29 cellular contexts compared by ENCODE assay signal in the genomic region with DNA sequence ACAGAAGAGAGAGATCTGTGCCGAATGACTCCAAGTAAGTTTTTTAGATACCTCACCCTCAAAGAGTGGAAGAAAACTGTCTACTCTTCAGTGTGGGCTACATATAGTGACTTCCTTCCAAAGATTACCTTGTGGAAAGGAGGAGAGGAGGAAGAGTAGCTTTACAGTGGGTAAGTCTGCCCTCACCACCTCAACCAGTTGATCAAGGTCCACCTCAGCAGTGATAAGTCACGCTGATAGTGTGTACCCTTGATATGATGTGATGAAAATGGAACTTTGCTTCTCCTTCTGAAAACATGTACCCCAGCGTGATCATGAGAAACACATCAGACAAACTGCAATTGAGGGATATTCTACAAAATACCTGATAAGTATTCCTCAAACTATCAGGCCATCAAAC. TPM values are rescaled to one million over a fixed set of nuclear protein-coding genes. Genes with fewer than 3 reads are reported as not detected.
DNase-seq lines count a peak whose midpoint lies in the region; ATAC-seq and TF ChIP-seq lines count a peak whose summit lies in the region.
"Had no signal": no experiment of that assay in that cellular context is flagged by ENCODE, and none has a peak within 500 bp of the region (broad histone marks: within the 10 kb centered on the region; RNA-seq: fewer than 3 reads in every experiment).

No MANE protein-coding gene starts in this region.

- POLR2A ChIA-PET in IMR-90 (lab: Charles Lee; ENCODE audit: unreplicated experiment) = no interaction called here

- H4K8ac ChIP-seq in IMR-90 (ENCODE audit: low read depth in 2 of 2, low read length in 2 of 2) = no peak overlapping the region

- no peak for TF ChIP-seq RAD21 in IMR-90 (IDR thresholded peaks at IDR 0.05; ENCODE audit: low read length)

- ATAC-seq in IMR-90 (ENCODE audit: low read depth) (no peak), esophagus mucosa (peak; percentile 42), HG02678 (IDR thresholded peaks at IDR 0.05; ENCODE audit: unreplicated experiment) (no peak), left lobe of liver (no peak), HG02970 (IDR thresholded peaks at IDR 0.05; ENCODE audit: low FRiP score, unreplicated experiment) (no peak)
- ATAC-seq: CD8-positive, alpha-beta T cell; GM12878; GM23338; K562; Panc1 had no signal

- in situ Hi-C loops in IMR-90 (cut with MboI; ENCODE audit: low sequenced_read_pairs) = no loop called here

- TF ChIP-seq POLR2A in IMR-90 (IDR thresholded peaks at IDR 0.05; ENCODE audit: low read depth, low read length) (no peak), stomach (IDR thresholded peaks at IDR 0.05) (no peak)

- no peak overlapping the region for H3K4me2 ChIP-seq in IMR-90 (ENCODE audit: low read depth, low read length)
- H3K4me2 ChIP-seq: GM23338 had no signal

- DNase-seq in IMR-90 = no peak
- DNase-seq in SW480 (ENCODE audit: low spot score) = peak; percentile 47
- peak; percentile 47 for DNase-seq in stomach
- DNase-seq in right atrium auricular region (ENCODE audit: low spot score) = no peak
- no peak for DNase-seq in left lobe of liver (ENCODE audit: low spot score)
- DNase-seq: Caco-2; CD8-positive, alpha-beta T cell; DMS 273 treated with DMSO at 0.1 percent for 48 hours; DMS79; EL; GDM1; HFFc6; Kasumi-1; MV-4-11; NCI-H1105; NCI-H1436 treated with DMSO at 0.1 percent for 48 hours; NCI-H1930; NCI-H446 treated with DMSO at 0.1 percent for 48 hours; NCI-H526; SHP77 treated with DMSO at 0.1 percent for 48 hours had no signal

- no peak overlapping the region for H4K5ac ChIP-seq in IMR-90 (ENCODE audit: low read depth, low read length)

- H3K27me3 ChIP-seq in IMR-90 (ENCODE audit: control insufficient read depth, insufficient read depth, low read length) (no peaks in the 10 kb centered on the region), stomach (no peaks in the 10 kb centered on the region), right atrium auricular region (no peaks in the 10 kb centered on the region)

- no peak overlapping the region for H2AFZ ChIP-seq in IMR-90 (replicated peaks; ENCODE audit: low read length, poor library complexity)
- H2AFZ ChIP-seq: GM23338 had no signal

- H2AK9ac ChIP-seq in IMR-90 (replicated peaks; ENCODE audit: low read depth, low read length, poor library complexity) = no peak overlapping the region

- H2BK20ac ChIP-seq in IMR-90 (ENCODE audit: low read depth, low read length) = 0 out of 2 replicates have a peak overlapping the region, but pooled peaks have one; percentile 20

- H3K4me1 ChIP-seq in IMR-90 (ENCODE audit: control insufficient read depth, insufficient read depth, low read length) (peaks cover 6% of the 10 kb centered on the region), stomach (peaks cover 4 to 56% (median 13%) of the 10 kb centered on the region in 4 donors), right atrium auricular region (no peaks in the 10 kb centered on the region)

- H3K14ac ChIP-seq in IMR-90 (replicated peaks; ENCODE audit: low read depth, low read length) = no peak overlapping the region

- BruUV-seq in IMR-90 (replicated peaks; lab: Mats Ljungman, UMichigan) = no TSS peak

- H3K36me3 ChIP-seq in IMR-90 (ENCODE audit: control insufficient read depth, insufficient read depth, low read length) (peaks cover 3% of the 10 kb centered on the region; the same call in 1 of the 2 replicates), stomach (peaks cover 0 to 18% (median 14%) of the 10 kb centered on the region in 4 donors), right atrium auricular region (no peaks in the 10 kb centered on the region)

- H3K27ac ChIP-seq in IMR-90 (ENCODE audit: insufficient read depth, low read length) (no peak overlapping the region), stomach (peak overlapping the region in 3 of 5 donors; percentile 21 to 70 (median 27)), right atrium auricular region (no peak overlapping the region)
- H3K27ac ChIP-seq: C4-2B had no signal

- H3K9ac ChIP-seq in IMR-90 (ENCODE audit: low read depth, low read length) = no peak overlapping the region

- H3K4me3 ChIP-seq in IMR-90 (ENCODE audit: insufficient read depth, low read depth, low read length) = no peak overlapping the region
- no peak overlapping the region for H3K4me3 ChIP-seq in stomach
- no peak overlapping the region for H3K4me3 ChIP-seq in right atrium auricular region
- H3K4me3 ChIP-seq: GM12878, GM23338, HAP-1, K562 had no signal

- no peak for TF ChIP-seq CTCF in IMR-90 (conservative IDR thresholded peaks at IDR 0.05; ENCODE audit: low read depth, low read length)
- TF ChIP-seq CTCF in stomach (IDR thresholded peaks at IDR 0.05) = no peak
- TF ChIP-seq CTCF in right atrium auricular region (IDR thresholded peaks at IDR 0.05) = no peak

- dilution Hi-C loops in IMR-90 (cut with HindIII; ENCODE audit: low sequenced_read_pairs, unreplicated experiment) = no loop called here

- no peak for TF ChIP-seq EP300 in stomach (IDR thresholded peaks at IDR 0.05)

- H4K20me1 ChIP-seq in IMR-90 (ENCODE audit: insufficient read depth, low read length) = no peaks in the 10 kb centered on the region

- no peak overlapping the region for H3K23ac ChIP-seq in IMR-90 (ENCODE audit: low read depth, low read length)

- no peak overlapping the region for H4K91ac ChIP-seq in IMR-90 (ENCODE audit: insufficient read depth, low read depth, low read length)

- no peak overlapping the region for H2BK120ac ChIP-seq in IMR-90 (ENCODE audit: low read depth, low read length)

- intact Hi-C loops in IMR-90 (cut with micrococcal nuclease) = no loop called here
- intact Hi-C loops in stomach (cut with DNase I; ENCODE audit: low total_unique reads) = no loop called here

- peaks cover 5 to 14% of the 10 kb centered on the region in 2 experiments; a peak in 2 of 4 replicates for H3K79me1 ChIP-seq in IMR-90 (ENCODE audit: low read depth in 1 of 2, low read length in 2 of 2)

- WGBS in IMR-90 (ENCODE audit: extremely low coverage in 2 of 2, insufficient read length in 1 of 2), 2 experiments = no CpG with 5 or more reads among the region's 3 CpGs
- 35 to 60% (median 44%) methylated on average over 3 of the region's 3 CpGs for WGBS in stomach, 5 donors

- no peak overlapping the region for H3K4ac ChIP-seq in IMR-90 (ENCODE audit: low read depth, low read length)

- no peak overlapping the region for H2BK5ac ChIP-seq in IMR-90 (ENCODE audit: low read depth, low read length, poor library complexity, severe bottlenecking)

- no peak overlapping the region for H2BK15ac ChIP-seq in IMR-90 (ENCODE audit: low read depth, low read length)

- CTCF ChIA-PET in IMR-90 (lab: Yijun Ruan, JAX) = no interaction called here

- H2AK5ac ChIP-seq in IMR-90 (ENCODE audit: low read depth, low read length) = no peak overlapping the region

- H3K18ac ChIP-seq in IMR-90 (ENCODE audit: low read depth, low read length) = no peak overlapping the region

- H3K9me3 ChIP-seq in IMR-90 (ENCODE audit: control insufficient read depth, insufficient read depth, low read length) = no peaks in the 10 kb centered on the region
- H3K9me3 ChIP-seq in stomach = no peaks in the 10 kb centered on the region
- H3K9me3 ChIP-seq in right atrium auricular region = no peaks in the 10 kb centered on the region
- H3K9me3 ChIP-seq: Caco-2, HAP-1 had no signal

- peaks cover 3% of the 10 kb centered on the region; the same call in 1 of the 2 replicates for H3K9me1 ChIP-seq in IMR-90 (ENCODE audit: insufficient read depth, low read length)

- H3K56ac ChIP-seq in IMR-90 (ENCODE audit: extremely low read depth, insufficient read depth, low read length) = no peak overlapping the region

TF ChIP-seq in IMR-90, 13 proteins besides CTCF, POLR2A, EP300 and RAD21:
- TF ChIP-seq CEBPB (IDR thresholded peaks at IDR 0.05; ENCODE audit: low read depth, low read length) = no peak
- no peak for TF ChIP-seq FOS (IDR thresholded peaks at IDR 0.05; ENCODE audit: low read depth, low read length)
- TF ChIP-seq RFX5 (IDR thresholded peaks at IDR 0.05; ENCODE audit: low read depth, low read length) = no peak
- no peak for TF ChIP-seq MAZ (IDR thresholded peaks at IDR 0.05; ENCODE audit: borderline replicate concordance, low read depth, low read length)
- no peak for TF ChIP-seq NFE2L2 (IDR thresholded peaks at IDR 0.05; ENCODE audit: low read depth, low read length)
- no peak for TF ChIP-seq CHD1 (IDR thresholded peaks at IDR 0.05; ENCODE audit: low read depth, low read length)
- TF ChIP-seq, protein P1, sequence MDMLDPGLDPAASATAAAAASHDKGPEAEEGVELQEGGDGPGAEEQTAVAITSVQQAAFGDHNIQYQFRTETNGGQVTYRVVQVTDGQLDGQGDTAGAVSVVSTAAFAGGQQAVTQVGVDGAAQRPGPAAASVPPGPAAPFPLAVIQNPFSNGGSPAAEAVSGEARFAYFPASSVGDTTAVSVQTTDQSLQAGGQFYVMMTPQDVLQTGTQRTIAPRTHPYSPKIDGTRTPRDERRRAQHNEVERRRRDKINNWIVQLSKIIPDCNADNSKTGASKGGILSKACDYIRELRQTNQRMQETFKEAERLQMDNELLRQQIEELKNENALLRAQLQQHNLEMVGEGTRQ (IDR thresholded peaks at IDR 0.05; ENCODE audit: low read depth, low read length) = no peak
- no peak for TF ChIP-seq MAFK (IDR thresholded peaks at IDR 0.05; ENCODE audit: low read depth, low read length)
- TF ChIP-seq MXI1 (IDR thresholded peaks at IDR 0.05; ENCODE audit: borderline replicate concordance, low read depth, low read length) = no peak
- no peak for TF ChIP-seq RCOR1 (IDR thresholded peaks at IDR 0.05; ENCODE audit: insufficient replicate concordance, low read length)
- TF ChIP-seq ELK1 (IDR thresholded peaks at IDR 0.05; ENCODE audit: borderline replicate concordance, low read depth, low read length) = no peak
- TF ChIP-seq SMC3 (IDR thresholded peaks at IDR 0.05; ENCODE audit: low read depth, low read length) = no peak
- no peak for TF ChIP-seq BHLHE40 (IDR thresholded peaks at IDR 0.05; ENCODE audit: low read depth, low read length)

RNA-seq across cellular contexts. Expression of gene KLF5, which starts 20.6 kb away (rescaled TPM):
- 4.4 and 5.4 TPM in 2 replicates for total RNA-seq in IMR-90 (2012; rRNA removed)
- 8.8 and 11.2 TPM in 2 replicates for polyA plus RNA-seq in IMR-90 (2012; rRNA removed)
- polyA plus RNA-seq in IMR-90 (2012; cell fraction: cytosol; rRNA removed) = 1.9 and 4.8 TPM in 2 replicates
- 3.7 and 10.8 TPM in 2 replicates for polyA plus RNA-seq in IMR-90 (2012; cell fraction: nucleus; rRNA removed; ENCODE audit: low replicate concordance)
- total RNA-seq in esophagus mucosa = 302 TPM
- total RNA-seq in stomach = 100 to 1,000 TPM in 1 of 5 donors, 10 to 100 TPM in 4; 35.7 to 585 (median 73.9) TPM
- 100 to 1,000 TPM in 1 of 3 donors, 10 to 100 TPM in 2; 23.7 to 104 (median 82.3) TPM for polyA plus RNA-seq in stomach
- 1 to 10 TPM; 1.7 to 2.8 TPM for total RNA-seq in right atrium auricular region
- total RNA-seq in left lobe of liver = 0.73 TPM

Comparison
In these comparisons a context has a peak if more than half of its experiments do, and no peak if none do; other contexts are left out.
1. DNase-seq: peak in SW480 (single experiment) and stomach (single experiment); none in IMR-90 (single experiment), right atrium auricular region (single experiment) and left lobe of liver (single experiment).
2. H3K27ac ChIP-seq: peak in stomach (3 of 5); none in IMR-90 (single experiment) and right atrium auricular region (0 of 2).